ENCODE assay signal across 20 cellular contexts in genomic region chr19:21934593-21934992, GRCh38.
DNase-seq lines count a peak whose midpoint lies in the region; ATAC-seq, FAIRE-seq and TF ChIP-seq lines count a peak whose summit lies in the region.
"Had no signal": no experiment of that assay in that cellular context is flagged by ENCODE, and none has a peak within 500 bp of the region (broad histone marks: within the 10 kb centered on the region; RNA-seq: fewer than 3 reads in every experiment).

No MANE protein-coding gene starts in this region.

- no peak overlapping the region for H3K4me3 ChIP-seq in HepG2 (replicated peaks in 1 of 3; ENCODE audit: insufficient read depth in 1 of 3, low read depth in 2 of 3, low read length in 3 of 3)
- H3K4me3 ChIP-seq in right lobe of liver = no peak overlapping the region
- H3K4me3 ChIP-seq in H1 (ENCODE audit: extremely low read depth in 1 of 4, insufficient read depth in 2 of 4, low read depth in 3 of 4, low read length in 4 of 4) = no peak overlapping the region
- H3K4me3 ChIP-seq: A549; BLaER1 treated with 17β-estradiol and CSF1 and Interleukin-3, amounts not matched to agents 10 nM and 100 nM; GM12878 had no signal

- FAIRE-seq in HepG2 (lab: Jason Lieb, UNC) = no peak
- no peak for FAIRE-seq in H1 (lab: Jason Lieb, UNC)
- FAIRE-seq: A549, D721Med, G401.6, GM12878, GM12892, GM19239 had no signal

- H4K8ac ChIP-seq in H1 (ENCODE audit: extremely low read depth, insufficient read depth, low read length) = no peak overlapping the region

- H2BK5ac ChIP-seq in H1 (ENCODE audit: low read depth, low read length) = no peak overlapping the region

- H3K36me3 ChIP-seq in HepG2 (replicated peaks in 1 of 2; ENCODE audit: control insufficient read depth in 1 of 2, insufficient read depth in 2 of 2, low read length in 2 of 2) (no peaks in the 10 kb centered on the region), right lobe of liver (no peaks in the 10 kb centered on the region), H1 (ENCODE audit: control insufficient read depth in 2 of 4, insufficient read depth in 4 of 4, low read length in 3 of 4) (no peaks in the 10 kb centered on the region; a peak in 1 of 8 replicates)
- H3K36me3 ChIP-seq: BLaER1 treated with 17β-estradiol and CSF1 and Interleukin-3, amounts not matched to agents 10 nM and 100 nM had no signal

- H3K23me2 ChIP-seq in H1 (ENCODE audit: low read depth, low read length) = no peaks in the 10 kb centered on the region

- H2BK20ac ChIP-seq in H1 (ENCODE audit: low read length) = no peak overlapping the region

- H3K9me3 ChIP-seq in HepG2 (ENCODE audit: low read length) (peaks cover 90% of the 10 kb centered on the region), right lobe of liver (no peaks in the 10 kb centered on the region), H1 (ENCODE audit: insufficient read depth in 2 of 2, low read depth in 1 of 2, low read length in 1 of 2) (peaks cover 55 to 70% of the 10 kb centered on the region in 2 experiments)
- H3K9me3 ChIP-seq: Caco-2 had no signal

- H3K23ac ChIP-seq in H1 (ENCODE audit: insufficient read length) = no peak overlapping the region

- no peak overlapping the region for H3K18ac ChIP-seq in H1 (ENCODE audit: extremely low read depth, low read length)

- in situ Hi-C loops in HepG2 (cut with HindIII; ENCODE audit: extremely low pct_ligation_motif_present, low pct_unique_long_range_greater_than_20kb) = no loop called here

- no peak overlapping the region for H2BK12ac ChIP-seq in H1 (ENCODE audit: low read depth, low read length)

- ATAC-seq in HepG2 = no peak
- ATAC-seq in right lobe of liver = no peak
- no peak for ATAC-seq in GM19324 (IDR thresholded peaks at IDR 0.05; ENCODE audit: low FRiP score, unreplicated experiment)
- ATAC-seq: A549; CD8-positive, alpha-beta T cell; GM12878 had no signal

- H3K27me3 ChIP-seq in HepG2 (ENCODE audit: control insufficient read depth in 1 of 2, insufficient read depth in 2 of 2, low read length in 2 of 2) (no peaks in the 10 kb centered on the region; a peak in 1 of 5 replicates), right lobe of liver (no peaks in the 10 kb centered on the region), H1 (replicated peaks in 1 of 4; ENCODE audit: control insufficient read depth in 3 of 4, extremely low read depth in 1 of 4, insufficient read depth in 3 of 4, low read length in 3 of 4) (no peaks in the 10 kb centered on the region)
- H3K27me3 ChIP-seq: BLaER1 treated with 17β-estradiol and CSF1 and Interleukin-3, amounts not matched to agents 10 nM and 100 nM had no signal

- WGBS in HepG2 (ENCODE audit: low lambda C conversion rate) = 31% methylated on average over 4 of the region's 4 CpGs
- WGBS in right lobe of liver (ENCODE audit: insufficient coverage, low coverage, low lambda C conversion rate, missing lambda C conversion rate) = 58% methylated on average over 4 of the region's 4 CpGs
- WGBS in H1 (ENCODE audit: extremely low coverage in 1 of 2, insufficient coverage in 1 of 2, insufficient read length in 1 of 2, insufficient replicate concordance in 2 of 2, low coverage in 1 of 2, low lambda C conversion rate in 2 of 2, missing lambda C conversion rate in 1 of 2), 2 experiments = 63% methylated on average over 4 of the region's 4 CpGs; no CpG with 5 or more reads in 1 of the 2 experiments

- H2BK15ac ChIP-seq in H1 (ENCODE audit: low read length) = no peak overlapping the region

- no peak overlapping the region for H3K14ac ChIP-seq in H1 (ENCODE audit: insufficient read length)

- intact Hi-C loops in HepG2 (cut with micrococcal nuclease; ENCODE audit: unreplicated experiment) (no loop called here), right lobe of liver (cut with DNase I) (no loop called here)

- no peak overlapping the region for H2AK5ac ChIP-seq in H1 (ENCODE audit: low read depth, low read length)

- H3K9ac ChIP-seq in HepG2 (ENCODE audit: insufficient read depth, low read depth, low read length) = no peak overlapping the region
- H3K9ac ChIP-seq in H1 (replicated peaks in 1 of 4; ENCODE audit: extremely low read depth in 1 of 4, low read depth in 3 of 4, low read length in 3 of 4) = no peak overlapping the region
- H3K9ac ChIP-seq: BLaER1 treated with 17β-estradiol and CSF1 and Interleukin-3, amounts not matched to agents 10 nM and 100 nM had no signal

- no peak overlapping the region for H2BK120ac ChIP-seq in H1 (replicated peaks; ENCODE audit: low read depth, low read length)

- CTCF ChIA-PET in HepG2 (lab: Yijun Ruan, JAX; ENCODE audit: low intra/inter-chr PET ratio, low total read pairs) (no interaction called here), H1 (lab: Charles Lee; ENCODE audit: partially characterized antibody) (no interaction called here)

- H2AFZ ChIP-seq in HepG2 (ENCODE audit: low read length) (no peak overlapping the region), H1 (ENCODE audit: low read length) (no peak overlapping the region)

- H3K4me2 ChIP-seq in HepG2 (ENCODE audit: low read depth, low read length) (no peak overlapping the region), H1 (ENCODE audit: insufficient read depth in 1 of 2, low read depth in 2 of 2, low read length in 2 of 2) (no peak overlapping the region)
- H3K4me2 ChIP-seq: A549; BLaER1 treated with 17β-estradiol and CSF1 and Interleukin-3, amounts not matched to agents 10 nM and 100 nM had no signal

- DNase-seq in HepG2 (ENCODE audit: low spot score) (no peak), right lobe of liver (no peak), H1 (ENCODE audit: low read depth in 1 of 2, low spot score in 2 of 2) (no peak), GDM1 (lab: John Stamatoyannopoulos, UW) (no peak)
- DNase-seq: AML-193; Caco-2; Calu3; CD4-positive, alpha-beta T cell; CD8-positive, alpha-beta T cell; DMS79 treated with DMSO at 0.1 percent for 48 hours had no signal

- H3K4me1 ChIP-seq in HepG2 (ENCODE audit: insufficient read depth, low read length) = no peaks in the 10 kb centered on the region
- H3K4me1 ChIP-seq in right lobe of liver = no peaks in the 10 kb centered on the region
- H3K4me1 ChIP-seq in H1 (replicated peaks in 1 of 4; ENCODE audit: control insufficient read depth in 3 of 4, insufficient read depth in 4 of 4, low read length in 3 of 4) = no peaks in the 10 kb centered on the region
- H3K4me1 ChIP-seq: A549; BLaER1 treated with 17β-estradiol and CSF1 and Interleukin-3, amounts not matched to agents 10 nM and 100 nM; Caco-2 had no signal

- BruUV-seq in HepG2 (replicated peaks; lab: Mats Ljungman, UMichigan) = no TSS peak

- no peaks in the 10 kb centered on the region for H4K20me1 ChIP-seq in HepG2 (ENCODE audit: insufficient read depth, low read length)
- no peaks in the 10 kb centered on the region for H4K20me1 ChIP-seq in H1 (replicated peaks in 1 of 2; ENCODE audit: control insufficient read depth in 1 of 2, insufficient read depth in 2 of 2, low read length in 2 of 2)
- H4K20me1 ChIP-seq: BLaER1 treated with 17β-estradiol and CSF1 and Interleukin-3, amounts not matched to agents 10 nM and 100 nM had no signal

- no peaks in the 10 kb centered on the region for H3K79me2 ChIP-seq in HepG2 (ENCODE audit: insufficient read depth, low read length)
- H3K79me2 ChIP-seq in H1 (ENCODE audit: control insufficient read depth in 1 of 2, insufficient read depth in 2 of 2, low read length in 2 of 2) = no peaks in the 10 kb centered on the region

- no peak overlapping the region for H3K4ac ChIP-seq in H1 (replicated peaks; ENCODE audit: insufficient read length, low read depth, low read length)

- H3K79me1 ChIP-seq in H1 (ENCODE audit: low read depth, low read length) = no peaks in the 10 kb centered on the region

- TF ChIP-seq RAD21 in HepG2 (CRISPR knock-in tag; IDR thresholded peaks at IDR 0.05) = no peak
- no peak for TF ChIP-seq RAD21 in H1 (IDR thresholded peaks at IDR 0.05 in 1 of 2, conservative IDR thresholded peaks at IDR 0.05 in 1 of 2; ENCODE audit: low read depth in 2 of 2, low read length in 2 of 2)

- POLR2A ChIA-PET in HepG2 (lab: Yijun Ruan, JAX) = no interaction called here
- POLR2A ChIA-PET in H1 (lab: Charles Lee; ENCODE audit: partially characterized antibody) = no interaction called here

- H3K27ac ChIP-seq in HepG2 (ENCODE audit: extremely low read length, insufficient read depth, low read length) = no peak overlapping the region
- H3K27ac ChIP-seq in right lobe of liver = no peak overlapping the region
- H3K27ac ChIP-seq in H1 (ENCODE audit: low read depth, low read length) = no peak overlapping the region
- H3K27ac ChIP-seq: 22Rv1; A549; BLaER1 treated with 17β-estradiol and CSF1 and Interleukin-3, amounts not matched to agents 10 nM and 100 nM; C4-2B had no signal

- no peak for TF ChIP-seq POLR2A in HepG2 (IDR thresholded peaks at IDR 0.05; ENCODE audit: insufficient read depth in 1 of 2, low read depth in 2 of 2, low read length in 2 of 2)
- TF ChIP-seq POLR2A in right lobe of liver (IDR thresholded peaks at IDR 0.05) = no peak
- no peak for TF ChIP-seq POLR2A in H1 (IDR thresholded peaks at IDR 0.05; ENCODE audit: control extremely low read depth in 1 of 2, low read depth in 2 of 2, low read length in 2 of 2)

- H3K56ac ChIP-seq in H1 (replicated peaks; ENCODE audit: insufficient read length, low read depth, low read length) = no peak overlapping the region

- H4K91ac ChIP-seq in H1 (replicated peaks; ENCODE audit: insufficient read length, low read length) = no peak overlapping the region

- TF ChIP-seq EP300 in HepG2 (IDR thresholded peaks at IDR 0.05; ENCODE audit: low read depth in 2 of 2, low read length in 2 of 2) (no peak), HepG2 (CRISPR knock-in tag; IDR thresholded peaks at IDR 0.05; ENCODE audit: borderline replicate concordance) (no peak), H1 (IDR thresholded peaks at IDR 0.05; ENCODE audit: borderline replicate concordance in 1 of 2, low read depth in 2 of 2, low read length in 2 of 2) (no peak)

- no peak overlapping the region for H4K5ac ChIP-seq in H1 (ENCODE audit: insufficient read length, low read depth, low read length)

- TF ChIP-seq CTCF in HepG2 (CRISPR knock-in tag; IDR thresholded peaks at IDR 0.05) (no peak), right lobe of liver (IDR thresholded peaks at IDR 0.05) (no peak), H1 (IDR thresholded peaks at IDR 0.05; ENCODE audit: control extremely low read depth in 1 of 3, insufficient read depth in 1 of 3, low read depth in 1 of 3, low read length in 3 of 3) (no peak)

TF ChIP-seq in HepG2, 621 proteins besides CTCF, POLR2A, EP300 and RAD21:
- TF ChIP-seq CEBPB (IDR thresholded peaks at IDR 0.05; ENCODE audit: borderline replicate concordance, low read depth, low read length) = peak; percentile 74; the same call in 1 of the 2 replicates
- no peak for TF ChIP-seq SCMH1 (CRISPR knock-in tag; IDR thresholded peaks at IDR 0.05; ENCODE audit: borderline replicate concordance)

TF ChIP-seq in H1, 55 proteins besides CTCF, POLR2A, EP300 and RAD21:
- TF ChIP-seq CEBPB (IDR thresholded peaks at IDR 0.05; ENCODE audit: low read depth, low read length) = peak; percentile 58; the same call in 1 of the 2 replicates
- no peak for TF ChIP-seq TCF12 (IDR thresholded peaks at IDR 0.05; ENCODE audit: low read depth, low read length)

Comparison
In these comparisons a context has a peak if more than half of its experiments do, and no peak if none do; other contexts are left out.
1. Of the 41 proteins assayed by ChIP-seq in both HepG2 and H1: peak only in HepG2: none; only in H1: none; in both: CEBPB; in neither: 40.